Comparison of ENCODE assay signal across 8 cellular contexts in genomic region chr1:3857791-3858129, GRCh38. TPM values are rescaled to one million over a fixed set of nuclear protein-coding genes. Genes with fewer than 3 reads are reported as not detected.
A peak's percentile ranks its signal among the peaks of the same experiment; 100 is the strongest.
DNase-seq lines count a peak whose midpoint lies in the region; ATAC-seq and TF ChIP-seq lines count a peak whose summit lies in the region.

No MANE protein-coding gene starts in this region.

- POLR2A ChIA-PET in OCI-LY7 (lab: Charles Lee), result interaction anchor here (1.4 to 1.7 kb wide), 3 partner anchors 43 to 190 kb away, joined by 3 to 7 read pairs (median 6); no protein-coding TSS in a partner anchor

- H3K27me3 Mint-ChIP-seq in Calu3 (ENCODE audit: unreplicated experiment), result no peaks in the 10 kb centered on the region

- H3K79me2 ChIP-seq in OCI-LY7 (ENCODE audit: insufficient read depth, low read depth, low read length), result peaks cover 46% of the 10 kb centered on the region
- H3K79me2 ChIP-seq in osteoblast (ENCODE audit: insufficient read depth, low read length), result peaks cover 50% of the 10 kb centered on the region

- H3K4me1 ChIP-seq in OCI-LY7 (ENCODE audit: insufficient read depth, low read length, poor library complexity, severe bottlenecking) (peaks cover 26% of the 10 kb centered on the region), osteoblast (ENCODE audit: insufficient read depth, low read length) (peaks cover 12% of the 10 kb centered on the region)

- TF ChIP-seq CTCF in Calu3 (IDR thresholded peaks at IDR 0.05; ENCODE audit: unreplicated experiment), result no peak
- no peak for TF ChIP-seq CTCF in OCI-LY7 (conservative IDR thresholded peaks at IDR 0.05; ENCODE audit: low read length)
- TF ChIP-seq CTCF in epithelial cell of esophagus (IDR thresholded peaks at IDR 0.05; ENCODE audit: insufficient read depth, low read depth, low read length, missing control alignments), result no peak
- TF ChIP-seq CTCF in osteoblast (IDR thresholded peaks at IDR 0.05; ENCODE audit: extremely low read depth, low read depth, low read length), result no peak

- peaks cover 8% of the 10 kb centered on the region for H3K4me1 Mint-ChIP-seq in Calu3 (ENCODE audit: low read depth, unreplicated experiment)

- H3K27ac ChIP-seq in OCI-LY7 (ENCODE audit: low read depth, low read length, poor library complexity, severe bottlenecking) (peak overlapping the region; percentile 36), osteoblast (ENCODE audit: low read depth, low read length) (no peak overlapping the region)

- intact Hi-C loops in Calu3 (cut with micrococcal nuclease; ENCODE audit: unreplicated experiment), result loop anchor here (2.0 kb wide), 1 partner anchor 43 kb away; the partner anchor contains the start of gene C1orf174
- intact Hi-C loops in OCI-LY7 (cut with micrococcal nuclease; ENCODE audit: unreplicated experiment), result loop anchor here (1.0 to 5.0 kb wide), 3 partner anchors 43 to 190 kb away; partner anchors contain the start of gene C1orf174

- H3K36me3 Mint-ChIP-seq in Calu3 (ENCODE audit: insufficient read depth, unreplicated experiment), result peaks cover 19% of the 10 kb centered on the region

- no peaks in the 10 kb centered on the region for H3K9me3 Mint-ChIP-seq in Calu3 (ENCODE audit: low read depth, unreplicated experiment)

- CTCF ChIA-PET in Calu3 (lab: Charles Lee), result interaction anchor here (0.8 kb wide), 1 partner anchor 42 kb away, joined by 3 read pairs; the partner anchor contains the start of gene C1orf174
- CTCF ChIA-PET in OCI-LY7 (lab: Charles Lee; ENCODE audit: unreplicated experiment), result interaction anchor here (0.6 to 2.5 kb wide), 3 partner anchors 45 to 170 kb away, joined by 4 to 7 read pairs (median 7); no protein-coding TSS in a partner anchor

- DNase-seq in Calu3 (peak; percentile 2), OCI-LY7 (ENCODE audit: low spot score) (peak; percentile 7), epithelial cell of esophagus (ENCODE audit: low read depth) (no peak), osteoblast (ENCODE audit: insufficient read length, low spot score, missing footprints) (no peak), NOMO-1 treated with DMSO at 0.1 percent for 48 hours (lab: John Stamatoyannopoulos, UW; ENCODE audit: unreplicated experiment) (no peak), NCI-H2196 (lab: John Stamatoyannopoulos, UW; ENCODE audit: unreplicated experiment) (no peak), NCI-H226 (no peak)

- BruUV-seq in Calu3 (replicated peaks; lab: Mats Ljungman, UMichigan) (no TSS peak), OCI-LY7 (replicated peaks; lab: Mats Ljungman, UMichigan) (no TSS peak)

- no peak overlapping the region for H3K27ac Mint-ChIP-seq in Calu3 (ENCODE audit: unreplicated experiment)

- H3K9me2 ChIP-seq in OCI-LY7 (ENCODE audit: insufficient read depth, low read length), result no peaks in the 10 kb centered on the region

- ATAC-seq in GM18861 (IDR thresholded peaks at IDR 0.05; ENCODE audit: unreplicated experiment), result no peak

- peak overlapping the region; percentile 95 for H3K4me3 Mint-ChIP-seq in Calu3 (ENCODE audit: low read depth, unreplicated experiment)

- H4K20me1 ChIP-seq in OCI-LY7 (ENCODE audit: insufficient read depth, low read length) (peaks cover 7% of the 10 kb centered on the region; the same call in 1 of the 2 replicates), osteoblast (ENCODE audit: insufficient read depth, low read length) (peaks cover 30% of the 10 kb centered on the region)

- H3K4me2 ChIP-seq in OCI-LY7 (ENCODE audit: low read length) (peak overlapping the region; percentile 89), osteoblast (ENCODE audit: insufficient read depth, low read length) (peak overlapping the region; percentile 85)

- H2AFZ ChIP-seq in OCI-LY7 (ENCODE audit: low read length) (peak overlapping the region; percentile 79), osteoblast (ENCODE audit: low read length) (peak overlapping the region; percentile 98)

- no peaks in the 10 kb centered on the region for H3K9me3 ChIP-seq in OCI-LY7 (ENCODE audit: low read length)
- no peaks in the 10 kb centered on the region for H3K9me3 ChIP-seq in osteoblast (ENCODE audit: low read depth, low read length)

- H3K36me3 ChIP-seq in OCI-LY7 (ENCODE audit: insufficient read depth, low read length) (peaks cover 1% of the 10 kb centered on the region; the same call in 1 of the 2 replicates), osteoblast (ENCODE audit: insufficient read depth, low read length) (no peaks in the 10 kb centered on the region)

- H3K4me3 ChIP-seq in OCI-LY7 (ENCODE audit: low read depth, low read length, poor library complexity, severe bottlenecking), result peak overlapping the region; percentile 87
- peak overlapping the region; percentile 88 for H3K4me3 ChIP-seq in epithelial cell of esophagus (ENCODE audit: low read length)
- peak overlapping the region; percentile 100 for H3K4me3 ChIP-seq in osteoblast (ENCODE audit: insufficient read depth, low read length)

- H3K27me3 ChIP-seq in osteoblast (ENCODE audit: insufficient read depth, low read length), result no peaks in the 10 kb centered on the region

RNA-seq across cellular contexts. Expression of gene DFFB, which starts 0.5 kb away (rescaled TPM):
- total RNA-seq in Calu3 (2022) (6.5 and 6.6 TPM in 2 replicates), OCI-LY7 (2022) (16.0 and 17.9 TPM in 2 replicates), osteoblast (5.1 and 8.3 TPM in 2 replicates)
- 15.2 and 21.6 TPM in 2 replicates for total RNA-seq in OCI-LY7 (2014; rRNA removed; shearing (Covaris generic))

RNA-seq across cellular contexts. Expression of gene CEP104, which starts 0.7 kb away (rescaled TPM):
- total RNA-seq in Calu3 (2022) (29.4 and 34.3 TPM in 2 replicates), OCI-LY7 (2022) (71.0 and 71.7 TPM in 2 replicates), osteoblast (21.5 and 21.7 TPM in 2 replicates)
- 26.8 and 36.5 TPM in 2 replicates for total RNA-seq in OCI-LY7 (2014; rRNA removed; shearing (Covaris generic))

RNA-seq across cellular contexts. Expression of gene C1orf174, which starts 42.3 kb away (rescaled TPM):
- total RNA-seq in Calu3 (2022) (20.9 and 21.1 TPM in 2 replicates), OCI-LY7 (2022) (39.0 and 42.0 TPM in 2 replicates), osteoblast (27.1 and 29.3 TPM in 2 replicates)
- total RNA-seq in OCI-LY7 (2014; rRNA removed; shearing (Covaris generic)), result 43.4 and 59.5 TPM in 2 replicates

Comparison
In these comparisons a context has a peak if more than half of its experiments do, and no peak if none do; other contexts are left out.
1. DNase-seq: peak in Calu3 (single experiment) and OCI-LY7 (single experiment); none in epithelial cell of esophagus (single experiment), osteoblast (single experiment), NOMO-1 treated with DMSO at 0.1 percent for 48 hours (single experiment), NCI-H2196 (single experiment) and NCI-H226 (single experiment).
2. Peak in every context shown above with its lines, with median percentiles within 50 percentile points of each other: H3K4me3 ChIP-seq.